ENCODE assay signal across 13 cellular contexts in the genomic region with DNA sequence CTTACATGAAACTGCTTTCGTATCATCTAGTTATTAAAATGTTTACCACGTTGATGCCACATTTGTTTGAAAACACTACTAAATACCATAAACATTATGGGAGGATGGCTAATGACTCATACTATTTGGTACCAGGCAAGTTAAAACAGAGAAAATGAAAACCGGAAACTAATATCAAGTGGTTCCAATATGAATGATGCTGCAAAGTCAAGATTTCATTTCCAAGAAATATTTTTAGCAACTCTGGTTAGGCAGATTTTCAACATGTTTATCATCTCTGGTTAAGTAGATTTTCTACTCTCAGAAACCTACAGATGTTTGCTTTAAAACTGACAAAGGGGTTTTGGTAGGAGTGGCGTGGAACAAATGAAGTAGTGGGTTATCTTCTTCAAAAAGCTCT. TPM values are rescaled to one million over a fixed set of nuclear protein-coding genes. Genes with fewer than 3 reads are reported as not detected.
DNase-seq lines count a peak whose midpoint lies in the region; ATAC-seq, FAIRE-seq and TF ChIP-seq lines count a peak whose summit lies in the region.
"Had no signal": no experiment of that assay in that cellular context is flagged by ENCODE, and none has a peak within 500 bp of the region (broad histone marks: within the 10 kb centered on the region; RNA-seq: fewer than 3 reads in every experiment).

No MANE protein-coding gene starts in this region.

- no peak for DNase-seq in A549 (ENCODE audit: low read depth in 1 of 2, low spot score in 1 of 2)
- no peak for DNase-seq in GM12878 (ENCODE audit: low read depth, low spot score)
- no peak for DNase-seq in cortex of kidney (lab: John Stamatoyannopoulos, UW)
- no peak for DNase-seq in stimulated activated naive B cell treated with anti-CD40 and anti-IgM and Interleukin-4, amounts not matched to agents 10 μg/mL and 1 μg/mL and 100 μg/mL, for 72 hours
- no peak for DNase-seq in Right ventricle myocardium inferior (ENCODE audit: missing footprints)
- DNase-seq in head of caudate nucleus: no peak
- DNase-seq: AML-193, left lung, NCI-H2081, nephron progenitor cell had no signal

- peaks cover 18 to 37% of the 10 kb centered on the region in 2 donors for H3K27me3 Mint-ChIP-seq in stimulated activated naive B cell treated with anti-CD40 and anti-IgM and Interleukin-4, amounts not matched to agents 10 μg/mL and 1 μg/mL and 100 μg/mL, for 72 hours

- H3K9ac ChIP-seq in GM12878 (ENCODE audit: control insufficient read depth, insufficient read depth, low read length): no peak overlapping the region

- TF ChIP-seq POLR2A in A549 (IDR thresholded peaks at IDR 0.05; ENCODE audit: low read length) (no peak), GM12878 (IDR thresholded peaks at IDR 0.05; ENCODE audit: low read depth, low read length) (no peak)

- ATAC-seq in A549: no peak
- peak; percentile 48 for ATAC-seq in GM18867 (IDR thresholded peaks at IDR 0.05; ENCODE audit: unreplicated experiment)
- ATAC-seq in HG03558 (IDR thresholded peaks at IDR 0.05; ENCODE audit: extremely low read depth, unreplicated experiment): peak; percentile 66
- peak; percentile 47 for ATAC-seq in GM12878
- no peak for ATAC-seq in stimulated activated naive B cell treated with anti-CD40 and anti-IgM and Interleukin-4, amounts not matched to agents 10 μg/mL and 1 μg/mL and 100 μg/mL, for 72 hours (replicated peaks)
- ATAC-seq in Right ventricle myocardium inferior: no peak
- ATAC-seq: GM23338, left lung had no signal

- peak overlapping the region; percentile 4 to 49; a peak in 3 of 6 replicates for H3K27ac ChIP-seq in A549
- no peak overlapping the region for H3K27ac ChIP-seq in GM12878 (ENCODE audit: control insufficient read depth, insufficient read depth)
- H3K27ac ChIP-seq: left lung had no signal

- no peak overlapping the region for H3K27ac Mint-ChIP-seq in stimulated activated naive B cell treated with anti-CD40 and anti-IgM and Interleukin-4, amounts not matched to agents 10 μg/mL and 1 μg/mL and 100 μg/mL, for 72 hours
- H3K27ac Mint-ChIP-seq: GM23338, nephron progenitor cell had no signal

- TF ChIP-seq EP300 in A549 (IDR thresholded peaks at IDR 0.05) (no peak), GM12878 (IDR thresholded peaks at IDR 0.05; ENCODE audit: borderline replicate concordance in 1 of 2, control insufficient read depth in 1 of 2, low read depth in 2 of 2, low read length in 2 of 2) (no peak)

- H3K36me3 Mint-ChIP-seq in stimulated activated naive B cell treated with anti-CD40 and anti-IgM and Interleukin-4, amounts not matched to agents 10 μg/mL and 1 μg/mL and 100 μg/mL, for 72 hours: no peaks in the 10 kb centered on the region

- no peak overlapping the region for H3K4me3 Mint-ChIP-seq in stimulated activated naive B cell treated with anti-CD40 and anti-IgM and Interleukin-4, amounts not matched to agents 10 μg/mL and 1 μg/mL and 100 μg/mL, for 72 hours
- H3K4me3 Mint-ChIP-seq: GM23338, nephron progenitor cell had no signal

- H3K36me3 ChIP-seq in GM12878 (ENCODE audit: control insufficient read depth in 2 of 2, insufficient read depth in 2 of 2, low read length in 1 of 2): no peaks in the 10 kb centered on the region; a peak in 1 of 4 replicates
- H3K36me3 ChIP-seq: left lung had no signal

- peaks cover 0 to 1% of the 10 kb centered on the region in 2 donors for H3K9me3 Mint-ChIP-seq in stimulated activated naive B cell treated with anti-CD40 and anti-IgM and Interleukin-4, amounts not matched to agents 10 μg/mL and 1 μg/mL and 100 μg/mL, for 72 hours
- H3K9me3 Mint-ChIP-seq: GM23338 had no signal

- POLR2A ChIA-PET in A549 (lab: Yijun Ruan, JAX) (interaction anchor here (0.6 kb wide), 1 partner anchor 122 kb away, joined by 6 read pairs; no protein-coding TSS in a partner anchor), GM12878 (lab: Charles Lee) (no interaction called here)

- H3K9me3 ChIP-seq in A549 (no peaks in the 10 kb centered on the region), GM12878 (replicated peaks; ENCODE audit: control insufficient read depth, insufficient read depth, low read length) (no peaks in the 10 kb centered on the region; the same call in 1 of the 3 replicates)
- H3K9me3 ChIP-seq: left lung had no signal

- TF ChIP-seq RAD21 in A549 (conservative IDR thresholded peaks at IDR 0.05 in 1 of 2, IDR thresholded peaks at IDR 0.05 in 1 of 2): no peak
- TF ChIP-seq RAD21 in GM12878 (IDR thresholded peaks at IDR 0.05; ENCODE audit: insufficient read depth, low read depth, low read length): no peak

- in situ Hi-C loops in GM12878 (cut with MboI): no loop called here

- H3K79me2 ChIP-seq in GM12878 (ENCODE audit: control insufficient read depth, insufficient read depth, low read length): no peaks in the 10 kb centered on the region

- H4K20me1 ChIP-seq in GM12878 (ENCODE audit: control insufficient read depth, insufficient read depth): no peaks in the 10 kb centered on the region

- CTCF ChIA-PET in A549 (lab: Yijun Ruan, JAX) (interaction anchor here (1.5 to 1.7 kb wide), 2 partner anchors 63 to 111 kb away, joined by 5 to 6 read pairs; no protein-coding TSS in a partner anchor), GM12878 (lab: Yijun Ruan, JAX) (interaction anchor here (0.7 to 10.7 kb wide), 4 partner anchors 28 to 108 kb away, joined by 3 to 122 read pairs (median 3); no protein-coding TSS in a partner anchor)

- TF ChIP-seq CTCF in A549 (IDR thresholded peaks at IDR 0.05) (no peak), GM12878 (IDR thresholded peaks at IDR 0.05 in 2 of 3, conservative IDR thresholded peaks at IDR 0.05 in 1 of 3; ENCODE audit: control insufficient read depth in 2 of 3, extremely low read depth in 1 of 3, insufficient read depth in 1 of 3, low read depth in 3 of 3, low read length in 3 of 3) (no peak)

- intact Hi-C loops in GM12878 (cut with micrococcal nuclease; ENCODE audit: unreplicated experiment): loop anchor here (1.0 kb wide), 1 partner anchor 27 kb away; no protein-coding TSS in a partner anchor
- intact Hi-C loops in Right ventricle myocardium inferior (cut with DNase I): loop anchor here (10.0 kb wide), 1 partner anchor 66 kb away; no protein-coding TSS in a partner anchor
- intact Hi-C loops in head of caudate nucleus (cut with DNase I): no loop called here

- RAD21 ChIA-PET in GM12878 (lab: Charles Lee; ENCODE audit: unreplicated experiment): interaction anchor here (2.1 to 3.5 kb wide), 2 partner anchors 27 to 64 kb away, joined by 9 to 13 read pairs; no protein-coding TSS in a partner anchor

- BruUV-seq in GM12878 (replicated peaks; lab: Mats Ljungman, UMichigan): no TSS peak

- WGBS in A549 (ENCODE audit: missing lambda C conversion rate): 78% methylated on average over 4 of the region's 4 CpGs
- WGBS in GM12878 (ENCODE audit: insufficient coverage, insufficient replicate concordance, low lambda C conversion rate, missing lambda C conversion rate): 6% methylated on average over 4 of the region's 4 CpGs

- no peak overlapping the region for H3K4me3 ChIP-seq in A549
- H3K4me3 ChIP-seq in GM12878: no peak overlapping the region
- H3K4me3 ChIP-seq: GM23338, left lung had no signal

- H3K4me2 ChIP-seq in A549: no peak overlapping the region
- H3K4me2 ChIP-seq in GM12878 (ENCODE audit: control insufficient read depth, insufficient read depth): peak overlapping the region; percentile 51
- H3K4me2 ChIP-seq: GM23338 had no signal

- FAIRE-seq in A549 (lab: Jason Lieb, UNC) (no peak), GM12878 (lab: Jason Lieb, UNC) (no peak)

- H2AFZ ChIP-seq in GM12878 (ENCODE audit: control insufficient read depth, low read depth, low read length): no peak overlapping the region
- H2AFZ ChIP-seq: GM23338 had no signal

- H3K27me3 ChIP-seq in GM12878 (replicated peaks in 1 of 2; ENCODE audit: control insufficient read depth in 2 of 2, insufficient read depth in 2 of 2, low read length in 1 of 2): peaks cover 0 to 5% of the 10 kb centered on the region in 2 experiments; a peak in 1 of 4 replicates

- H3K4me1 Mint-ChIP-seq in stimulated activated naive B cell treated with anti-CD40 and anti-IgM and Interleukin-4, amounts not matched to agents 10 μg/mL and 1 μg/mL and 100 μg/mL, for 72 hours: peaks cover 10 to 16% of the 10 kb centered on the region in 2 donors
- H3K4me1 Mint-ChIP-seq: GM23338, nephron progenitor cell had no signal

- SMC1A ChIA-PET in GM12878 (lab: Charles Lee; ENCODE audit: uncharacterized antibody, unreplicated experiment): interaction anchor here (1.1 to 14.6 kb wide), 6 partner anchors 18 to 109 kb away, joined by 3 to 136 read pairs (median 5); no protein-coding TSS in a partner anchor

- H3K4me1 ChIP-seq in A549 (no peaks in the 10 kb centered on the region), GM12878 (ENCODE audit: control insufficient read depth, insufficient read depth, low read length) (peaks cover 9% of the 10 kb centered on the region)

TF ChIP-seq in A549, 52 proteins besides CTCF, POLR2A, EP300 and RAD21:
- TF ChIP-seq ZC3H11A (IDR thresholded peaks at IDR 0.05): no peak

RNA-seq across cellular contexts. Expression of gene F2R, which starts 4.9 kb away (rescaled TPM):
- polyA plus RNA-seq in A549 (2011; rRNA removed): 114 and 131 TPM in 2 replicates
- polyA plus RNA-seq in A549 (2012; cell fraction: cytosol; rRNA removed): 28.2 and 38.5 TPM in 2 replicates
- polyA plus RNA-seq in A549 (2012; cell fraction: nucleus; rRNA removed): 21.4 and 25.3 TPM in 2 replicates
- 19.4 to 30.4 TPM (median 26.3 TPM) in 3 replicates for polyA plus RNA-seq in A549 (2017; fragmentation: RNase III; extraction: RNeasy Plus Mini Kit Qiagen cat#74134 plus additional on column Dnase treatment)
- polyA minus RNA-seq in A549 (2011; rRNA and poly(A)+ RNA removed): 76.1 and 95.1 TPM in 2 replicates
- total RNA-seq in GM12878 (2013; cell fraction: nucleolus; rRNA removed): 103 and 104 TPM in 2 replicates
- 5.8 and 7.2 TPM in 2 replicates for total RNA-seq in GM12878 (2014; rRNA removed)
- total RNA-seq in GM12878 (2014; rRNA removed; fragmentation: Illumina TruSeq; extraction: Trizol): 6.0 and 6.4 TPM in 2 replicates
- 7.3 and 7.4 TPM in 2 replicates for total RNA-seq in GM12878 (2021)
- polyA plus RNA-seq in GM12878 (2011; ENCODE audit: low read depth): 1.9 TPM
- polyA plus RNA-seq in GM12878 (2011; rRNA removed): 74.6 and 75.4 TPM in 2 replicates
- polyA plus RNA-seq in GM12878 (2011; cell fraction: cytosol; rRNA removed): 78.9 and 79.2 TPM in 2 replicates
- polyA plus RNA-seq in GM12878 (2011; cell fraction: nucleus; rRNA removed): 21.8 and 24.3 TPM in 2 replicates
- 2.6 and 3.3 TPM in 2 replicates for polyA plus RNA-seq in GM12878 (2012)
- 8.9 and 9.2 TPM in 2 replicates for polyA plus RNA-seq in GM12878 (2014; fragmentation: Illumina TruSeq; extraction: Trizol)
- polyA plus RNA-seq in GM12878 (2014; fragmentation: Nextera tagmentation; extraction: Ambion mirVana): 1 to 10 TPM; 1.8 to 2.4 TPM
- polyA plus RNA-seq in GM12878 (2014; rRNA removed): 7.4 and 8.8 TPM in 2 replicates
- 10 to 100 TPM; 25.4 to 26.2 TPM for polyA plus RNA-seq in GM12878 (2016; fragmentation: Nextera tagmentation; extraction: Ambion mirVana)
- 78.2 and 81.0 TPM in 2 replicates for polyA minus RNA-seq in GM12878 (2011; rRNA and poly(A)+ RNA removed)
- polyA minus RNA-seq in GM12878 (2011; cell fraction: cytosol; rRNA and poly(A)+ RNA removed): 20.8 and 24.8 TPM in 2 replicates
- 17.5 and 27.1 TPM in 2 replicates for polyA minus RNA-seq in GM12878 (2011; cell fraction: nucleus; rRNA and poly(A)+ RNA removed)
- 5.7 TPM for total RNA-seq in Right ventricle myocardium inferior

Comparison
In these comparisons a context has a peak if more than half of its experiments do, and no peak if none do; other contexts are left out.
1. ATAC-seq: peak in GM18867 (single experiment), HG03558 (single experiment) and GM12878 (single experiment); none in A549 (0 of 2), stimulated activated naive B cell treated with anti-CD40 and anti-IgM and Interleukin-4, amounts not matched to agents 10 μg/mL and 1 μg/mL and 100 μg/mL, for 72 hours (0 of 2) and Right ventricle myocardium inferior (single experiment).
2. Of the 24 proteins assayed by ChIP-seq in both GM12878 and A549: peak only in GM12878: JUNB; only in A549: none; in both: none; in neither: 23.